ENCODE assay signal across 19 cellular contexts in the genomic region with DNA sequence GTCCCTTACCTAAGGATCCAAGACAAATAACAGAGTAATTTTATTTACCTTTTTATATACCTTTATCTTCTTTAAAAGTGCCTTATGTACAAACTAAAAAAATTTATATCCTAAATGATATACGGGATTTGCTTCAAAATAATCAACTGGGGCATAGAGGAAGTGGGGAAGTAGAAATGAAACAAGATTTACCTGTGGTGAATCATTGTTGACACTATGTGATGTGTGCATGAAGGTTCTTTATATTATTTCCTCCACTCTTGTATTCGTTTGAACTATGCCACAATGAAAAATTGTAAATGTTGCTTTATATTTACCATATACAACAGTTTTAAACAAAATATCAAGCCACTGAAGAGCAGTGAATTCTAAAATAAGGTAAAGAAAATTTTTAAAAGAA. TPM values are rescaled to one million over a fixed set of nuclear protein-coding genes. Genes with fewer than 3 reads are reported as not detected.
DNase-seq lines count a peak whose midpoint lies in the region; ATAC-seq, FAIRE-seq and TF ChIP-seq lines count a peak whose summit lies in the region.
"Had no signal": no experiment of that assay in that cellular context is flagged by ENCODE, and none has a peak within 500 bp of the region (broad histone marks: within the 10 kb centered on the region; RNA-seq: fewer than 3 reads in every experiment).

No MANE protein-coding gene starts in this region.

- no peaks in the 10 kb centered on the region for H4K20me1 ChIP-seq in PC-9 (ENCODE audit: insufficient read depth)
- H4K20me1 ChIP-seq: BLaER1 treated with 17β-estradiol and CSF1 and Interleukin-3, amounts not matched to agents 10 nM and 100 nM had no signal

- intact Hi-C loops in mucosa of descending colon (cut with DNase I, micrococcal nuclease) (no loop called here), PC-9 (cut with micrococcal nuclease; ENCODE audit: unreplicated experiment) (no loop called here)

- H3K9me2 ChIP-seq in PC-9 (ENCODE audit: insufficient read depth), result no peaks in the 10 kb centered on the region

- TF ChIP-seq POLR2A in erythroblast (IDR thresholded peaks at IDR 0.05; ENCODE audit: low read length), result no peak

- TF ChIP-seq CTCF in bronchial epithelial cell (IDR thresholded peaks at IDR 0.05; ENCODE audit: insufficient read depth, low read length, severe bottlenecking) (no peak), mucosa of descending colon (IDR thresholded peaks at IDR 0.05) (no peak), PC-9 (conservative IDR thresholded peaks at IDR 0.05) (no peak)

- FAIRE-seq in bronchial epithelial cell (lab: Jason Lieb, UNC), result no peak
- FAIRE-seq: G401.6, GM12891, HepG2 had no signal

- no peak overlapping the region for H3K4me3 ChIP-seq in bronchial epithelial cell (ENCODE audit: low read depth, low read length)
- no peak overlapping the region for H3K4me3 ChIP-seq in mucosa of descending colon
- no peak overlapping the region for H3K4me3 ChIP-seq in PC-9
- H3K4me3 ChIP-seq: BLaER1 treated with 17β-estradiol and CSF1 and Interleukin-3, amounts not matched to agents 10 nM and 100 nM had no signal

- H3K27me3 ChIP-seq in bronchial epithelial cell (ENCODE audit: control insufficient read depth, insufficient read depth, low read length), result no peaks in the 10 kb centered on the region
- H3K27me3 ChIP-seq in PC-9 (ENCODE audit: insufficient read depth, low read depth), result 0 out of 2 replicates have a peak, but pooled peaks cover 5% of the 10 kb centered on the region
- H3K27me3 ChIP-seq: BLaER1 treated with 17β-estradiol and CSF1 and Interleukin-3, amounts not matched to agents 10 nM and 100 nM had no signal

- H3K4me2 ChIP-seq in PC-9, result no peak overlapping the region
- H3K4me2 ChIP-seq: BLaER1 treated with 17β-estradiol and CSF1 and Interleukin-3, amounts not matched to agents 10 nM and 100 nM had no signal

- peak; percentile 82 for DNase-seq in DMS153 treated with DMSO at 0.1 percent for 48 hours (lab: John Stamatoyannopoulos, UW; ENCODE audit: unreplicated experiment)
- peak; percentile 29 for DNase-seq in HT-29 (ENCODE audit: low spot score)
- DNase-seq in bronchial epithelial cell (ENCODE audit: low read depth), result peak; percentile 2
- no peak for DNase-seq in mucosa of descending colon
- DNase-seq in erythroblast (lab: John Stamatoyannopoulos, UW), result no peak
- DNase-seq in DMS79 (lab: John Stamatoyannopoulos, UW), result no peak
- DNase-seq in PC-9, result no peak
- DNase-seq: CD8-positive, alpha-beta memory T cell; COR-L47; DMS 273 treated with DMSO at 0.1 percent for 48 hours; GOT3; H7; HFFc6; KBM-7 had no signal

- H2AFZ ChIP-seq in PC-9, result no peak overlapping the region

- H3K27ac ChIP-seq in PC-9, result no peak overlapping the region
- H3K27ac ChIP-seq: BLaER1 treated with 17β-estradiol and CSF1 and Interleukin-3, amounts not matched to agents 10 nM and 100 nM had no signal

- CTCF ChIA-PET in PC-9 (lab: Charles Lee), result no interaction called here

- no TSS peak for BruUV-seq in PC-9 (replicated peaks; lab: Mats Ljungman, UMichigan)

- H3K36me3 ChIP-seq in bronchial epithelial cell (ENCODE audit: control insufficient read depth, insufficient read depth, low read length) (no peaks in the 10 kb centered on the region), mucosa of descending colon (ENCODE audit: low read depth) (no peaks in the 10 kb centered on the region), PC-9 (ENCODE audit: low read depth) (no peaks in the 10 kb centered on the region)
- H3K36me3 ChIP-seq: BLaER1 treated with 17β-estradiol and CSF1 and Interleukin-3, amounts not matched to agents 10 nM and 100 nM had no signal

- POLR2A ChIA-PET in PC-9 (lab: Charles Lee; ENCODE audit: unreplicated experiment), result no interaction called here

- H3F3A ChIP-seq in PC-9 (ENCODE audit: insufficient read depth, low read depth), result no peaks in the 10 kb centered on the region

- H3K9me3 ChIP-seq in mucosa of descending colon (no peaks in the 10 kb centered on the region), PC-9 (ENCODE audit: insufficient read depth, low read depth) (no peaks in the 10 kb centered on the region)
- H3K9me3 ChIP-seq: BLaER1 treated with 17β-estradiol and CSF1 and Interleukin-3, amounts not matched to agents 10 nM and 100 nM had no signal

- H3K4me1 ChIP-seq in mucosa of descending colon (ENCODE audit: low read depth) (no peaks in the 10 kb centered on the region), PC-9 (replicated peaks; ENCODE audit: insufficient read depth) (no peaks in the 10 kb centered on the region)
- H3K4me1 ChIP-seq: BLaER1 treated with 17β-estradiol and CSF1 and Interleukin-3, amounts not matched to agents 10 nM and 100 nM had no signal

- H3K79me2 ChIP-seq in PC-9 (ENCODE audit: low read depth), result no peaks in the 10 kb centered on the region

- ATAC-seq in mucosa of descending colon, result peak; percentile 76
- ATAC-seq: HCT116, HepG2 had no signal

RNA-seq across cellular contexts. Expression of a gene that starts 13.0 kb away (rescaled TPM):
- 0.03 and 0.31 TPM in 2 replicates for total RNA-seq in HT-29 (2014; rRNA removed; shearing (Covaris generic))
- total RNA-seq in bronchial epithelial cell (not detected in 2 replicates), mucosa of descending colon (under 1 TPM in 1 of 3 donors, not detected in 2; 0.51 TPM), PC-9 (2021) (2.0 and 5.8 TPM in 2 replicates)
- total RNA-seq: CD8-positive, alpha-beta memory T cell; HepG2 had no signal

Comparison
In these comparisons a context has a peak if more than half of its experiments do, and no peak if none do; other contexts are left out.
1. DNase-seq: peak in DMS153 treated with DMSO at 0.1 percent for 48 hours (single experiment), HT-29 (single experiment) and bronchial epithelial cell (single experiment); none in mucosa of descending colon (0 of 3), erythroblast (0 of 2), DMS79 (single experiment) and PC-9 (0 of 2).